17 cellular contexts compared by ENCODE assay signal in the genomic region with DNA sequence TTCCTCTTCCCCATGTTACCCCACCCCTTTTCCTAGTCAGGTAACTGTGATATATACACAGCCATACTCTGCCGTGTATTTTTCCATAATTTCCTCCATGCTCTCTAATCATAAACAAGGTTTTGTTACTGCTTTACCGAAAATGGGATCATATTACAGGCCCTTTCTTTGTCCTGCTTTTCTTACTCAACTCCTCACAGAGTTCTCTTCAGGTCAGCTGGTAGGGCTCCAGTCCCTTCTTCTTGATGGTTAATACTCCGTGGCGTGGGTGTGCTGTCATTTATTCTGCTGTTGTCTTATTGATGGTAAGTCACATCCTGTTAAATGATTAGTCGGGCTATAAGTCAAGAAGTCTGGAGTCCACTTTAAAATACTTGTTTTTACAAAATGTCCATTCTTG. TPM values are rescaled to one million over a fixed set of nuclear protein-coding genes. Genes with fewer than 3 reads are reported as not detected.
DNase-seq lines count a peak whose midpoint lies in the region; ATAC-seq and TF ChIP-seq lines count a peak whose summit lies in the region.
"Had no signal": no experiment of that assay in that cellular context is flagged by ENCODE, and none has a peak within 500 bp of the region (broad histone marks: within the 10 kb centered on the region; RNA-seq: fewer than 3 reads in every experiment).

No MANE protein-coding gene starts in this region.

- no peaks in the 10 kb centered on the region for H3K79me2 ChIP-seq in ACC112 (ENCODE audit: control insufficient read depth, insufficient read depth, low read length, unreplicated experiment)

- H3K4me3 ChIP-seq in ACC112 (ENCODE audit: low read depth, low read length) (no peak overlapping the region), astrocyte of the cerebellum (ENCODE audit: low read depth, low read length) (no peak overlapping the region)
- H3K4me3 ChIP-seq: BLaER1, heart left ventricle, mucosa of descending colon, skin epidermis had no signal

- H3K36me3 ChIP-seq in ACC112 (ENCODE audit: insufficient read depth, low read length) = peaks cover 7% of the 10 kb centered on the region; the same call in 1 of the 2 replicates

- no peak overlapping the region for H2AFZ ChIP-seq in ACC112 (ENCODE audit: low read length, unreplicated experiment)

- intact Hi-C loops in left ventricle myocardium superior (cut with micrococcal nuclease) = no loop called here

- H3K27ac ChIP-seq in ACC112 (ENCODE audit: low read depth, low read length) = peak overlapping the region; percentile 66
- H3K27ac ChIP-seq: BLaER1, KMS-11 had no signal

- DNase-seq in HCEC 1CT = peak; percentile 75
- peak; percentile 23 for DNase-seq in astrocyte of the cerebellum (ENCODE audit: low read depth)
- no peak for DNase-seq in left ventricle myocardium superior
- no peak for DNase-seq in epidermal melanocyte (ENCODE audit: insufficient read length, low spot score)
- DNase-seq in iPS-NIHi11 (ENCODE audit: low spot score) = no peak
- no peak for DNase-seq in nucleus accumbens (lab: John Stamatoyannopoulos, UW)
- DNase-seq in D341Med (ENCODE audit: low spot score) = no peak
- DNase-seq: activated CD4-positive, alpha-beta T cell treated with anti-CD3 and anti-CD28 coated beads for 4 hours; GOT3; heart left ventricle; mucosa of descending colon; NCI-H510A; trophoblast cell had no signal

- H3K4me1 ChIP-seq in ACC112 (ENCODE audit: control insufficient read depth, insufficient read depth, low read length, unreplicated experiment) = peaks cover 59% of the 10 kb centered on the region

- no peak for TF ChIP-seq CTCF in astrocyte of the cerebellum (IDR thresholded peaks at IDR 0.05; ENCODE audit: low read depth, low read length, missing control alignments)

- ATAC-seq in left ventricle myocardium superior = peak; percentile 23
- ATAC-seq: mucosa of descending colon had no signal

- in situ Hi-C loops in astrocyte of the cerebellum (cut with HindIII; ENCODE audit: low sequenced_read_pairs) = no loop called here

- no peaks in the 10 kb centered on the region for H3K27me3 ChIP-seq in ACC112 (ENCODE audit: insufficient read depth, low read length)
- H3K27me3 ChIP-seq: BLaER1, heart left ventricle had no signal

RNA-seq across cellular contexts. Expression of a gene that starts 24.9 kb away (rescaled TPM):
- 4.1 TPM for total RNA-seq in left ventricle myocardium superior

RNA-seq across cellular contexts. Expression of a gene that starts 43.9 kb away (rescaled TPM):
- total RNA-seq in left ventricle myocardium superior = 76.6 TPM

RNA-seq across cellular contexts. Expression of a gene that starts 55.0 kb away (rescaled TPM):
- total RNA-seq in left ventricle myocardium superior = 60.3 TPM

RNA-seq across cellular contexts. Expression of a gene that starts 56.4 kb away (rescaled TPM):
- total RNA-seq in left ventricle myocardium superior = 216 TPM

Comparison
In these comparisons a context has a peak if more than half of its experiments do, and no peak if none do; other contexts are left out.
1. DNase-seq: peak in HCEC 1CT (single experiment) and astrocyte of the cerebellum (single experiment); none in left ventricle myocardium superior (single experiment), epidermal melanocyte (single experiment), iPS-NIHi11 (single experiment), nucleus accumbens (0 of 56) and D341Med (single experiment).